15 cellular contexts compared by ENCODE assay signal in genomic region chr1:59045636-59046035, GRCh38.
DNase-seq lines count a peak whose midpoint lies in the region; ATAC-seq, FAIRE-seq and TF ChIP-seq lines count a peak whose summit lies in the region.
"Had no signal": no experiment of that assay in that cellular context is flagged by ENCODE, and none has a peak within 500 bp of the region (broad histone marks: within the 10 kb centered on the region; RNA-seq: fewer than 3 reads in every experiment).

No MANE protein-coding gene starts in this region.

- H2BK15ac ChIP-seq in IMR-90 (ENCODE audit: low read depth, low read length): 0 out of 3 replicates have a peak overlapping the region, but pooled peaks have one; percentile 7

- in situ Hi-C loops in IMR-90 (cut with MboI; ENCODE audit: low sequenced_read_pairs): no loop called here

- FAIRE-seq in GM19239 (lab: Jason Lieb, UNC) (peak; percentile 96), endothelial cell of umbilical vein (lab: Jason Lieb, UNC) (peak; percentile 49)
- FAIRE-seq: astrocyte, K562 had no signal

- no peak overlapping the region for H3K18ac ChIP-seq in IMR-90 (ENCODE audit: low read depth, low read length)

- H3K36me3 ChIP-seq in CD4-positive, alpha-beta memory T cell (ENCODE audit: insufficient read depth, low read length): no peaks in the 10 kb centered on the region
- H3K36me3 ChIP-seq in IMR-90 (ENCODE audit: control insufficient read depth, insufficient read depth, low read length): no peaks in the 10 kb centered on the region
- H3K36me3 ChIP-seq in endothelial cell of umbilical vein (ENCODE audit: control insufficient read depth in 2 of 2, extremely low read depth in 1 of 2, insufficient read depth in 2 of 2, low read length in 2 of 2): no peaks in the 10 kb centered on the region
- no peaks in the 10 kb centered on the region for H3K36me3 ChIP-seq in tibial artery

- no peak overlapping the region for H3K27ac ChIP-seq in CD4-positive, alpha-beta memory T cell (ENCODE audit: low read depth, low read length)
- H3K27ac ChIP-seq in IMR-90 (ENCODE audit: insufficient read depth, low read length): no peak overlapping the region
- H3K27ac ChIP-seq in endothelial cell of umbilical vein (ENCODE audit: insufficient read depth, low read depth, low read length): no peak overlapping the region
- H3K27ac ChIP-seq in tibial artery: no peak overlapping the region

- no peak overlapping the region for H3K9ac ChIP-seq in IMR-90 (ENCODE audit: low read depth, low read length)
- H3K9ac ChIP-seq in endothelial cell of umbilical vein (replicated peaks; ENCODE audit: extremely low read depth, insufficient read depth, low read length): no peak overlapping the region

- TF ChIP-seq RAD21 in IMR-90 (IDR thresholded peaks at IDR 0.05; ENCODE audit: low read length): no peak

- no peak overlapping the region for H4K5ac ChIP-seq in IMR-90 (ENCODE audit: low read depth, low read length)

- no peaks in the 10 kb centered on the region for H3K36me3 Mint-ChIP-seq in CD4-positive, alpha-beta memory T cell

- H2BK5ac ChIP-seq in IMR-90 (ENCODE audit: low read depth, low read length, poor library complexity, severe bottlenecking): no peak overlapping the region

- H3K4me1 ChIP-seq in CD4-positive, alpha-beta memory T cell (ENCODE audit: insufficient read depth, low read length): peaks cover 38% of the 10 kb centered on the region
- H3K4me1 ChIP-seq in IMR-90 (ENCODE audit: control insufficient read depth, insufficient read depth, low read length) (peaks cover 14% of the 10 kb centered on the region), endothelial cell of umbilical vein (ENCODE audit: control insufficient read depth, extremely low read depth, insufficient read depth, low read length) (no peaks in the 10 kb centered on the region), tibial artery (peaks cover 0 to 5% (median 0%) of the 10 kb centered on the region in 4 donors)

- peak overlapping the region; percentile 46 for H4K91ac ChIP-seq in IMR-90 (ENCODE audit: insufficient read depth, low read depth, low read length)

- no peaks in the 10 kb centered on the region for H3K79me2 ChIP-seq in endothelial cell of umbilical vein (ENCODE audit: control insufficient read depth, insufficient read depth, low read length)

- H3K27ac Mint-ChIP-seq in CD4-positive, alpha-beta memory T cell: peak overlapping the region; percentile 13 to 89 (median 83)
- H3K27ac Mint-ChIP-seq: progenitor cell of endocrine pancreas had no signal

- H3K4ac ChIP-seq in IMR-90 (ENCODE audit: low read depth, low read length): peak overlapping the region; percentile 49

- intact Hi-C loops in CD4-positive, alpha-beta memory T cell (cut with micrococcal nuclease): no loop called here
- intact Hi-C loops in IMR-90 (cut with micrococcal nuclease) (no loop called here), endothelial cell of umbilical vein (cut with micrococcal nuclease) (no loop called here), tibial artery (cut with DNase I; ENCODE audit: low total_unique reads) (no loop called here)

- H3K4me3 Mint-ChIP-seq in CD4-positive, alpha-beta memory T cell: peak overlapping the region in 6 of 8 donors; percentile 41 to 77 (median 61)

- CTCF ChIA-PET in CD4-positive, alpha-beta memory T cell (lab: Charles Lee; ENCODE audit: partially characterized antibody): interaction anchor here (0.5 to 1.5 kb wide), 2 partner anchors 104 to 195 kb away, joined by 3 to 4 read pairs; no protein-coding TSS in a partner anchor
- CTCF ChIA-PET in IMR-90 (lab: Yijun Ruan, JAX): no interaction called here
- CTCF ChIA-PET in endothelial cell of umbilical vein (lab: Charles Lee): no interaction called here

- peak overlapping the region; percentile 63; the same call in 1 of the 2 replicates for H2AK5ac ChIP-seq in IMR-90 (ENCODE audit: low read depth, low read length)

- TF ChIP-seq CTCF in IMR-90 (conservative IDR thresholded peaks at IDR 0.05; ENCODE audit: low read depth, low read length) (no peak), endothelial cell of umbilical vein (IDR thresholded peaks at IDR 0.05; ENCODE audit: extremely low read depth in 1 of 2, insufficient read depth in 1 of 2, low read depth in 1 of 2, low read length in 2 of 2) (no peak), tibial artery (IDR thresholded peaks at IDR 0.05) (no peak)

- H3K56ac ChIP-seq in IMR-90 (ENCODE audit: extremely low read depth, insufficient read depth, low read length): no peak overlapping the region

- H3K14ac ChIP-seq in IMR-90 (replicated peaks; ENCODE audit: low read depth, low read length): 0 out of 2 replicates have a peak overlapping the region, but pooled peaks have one; percentile 8

- H3K79me1 ChIP-seq in IMR-90 (ENCODE audit: low read depth in 1 of 2, low read length in 2 of 2): no peaks in the 10 kb centered on the region

- H3K9me1 ChIP-seq in IMR-90 (ENCODE audit: insufficient read depth, low read length) (peaks cover 10% of the 10 kb centered on the region), endothelial cell of umbilical vein (replicated peaks; ENCODE audit: control insufficient read depth, extremely low read depth, insufficient read depth, low read length) (no peaks in the 10 kb centered on the region)

- H4K20me1 ChIP-seq in IMR-90 (ENCODE audit: insufficient read depth, low read length): no peaks in the 10 kb centered on the region
- H4K20me1 ChIP-seq in endothelial cell of umbilical vein (replicated peaks; ENCODE audit: control insufficient read depth, extremely low read depth, insufficient read depth, low read length): no peaks in the 10 kb centered on the region

- no peak overlapping the region for H2AK9ac ChIP-seq in IMR-90 (replicated peaks; ENCODE audit: low read depth, low read length, poor library complexity)

- H3K9me3 Mint-ChIP-seq in CD4-positive, alpha-beta memory T cell: no peaks in the 10 kb centered on the region

- no peaks in the 10 kb centered on the region for H3K27me3 ChIP-seq in CD4-positive, alpha-beta memory T cell (ENCODE audit: insufficient read depth, low read length)
- H3K27me3 ChIP-seq in IMR-90 (ENCODE audit: control insufficient read depth, insufficient read depth, low read length) (no peaks in the 10 kb centered on the region), endothelial cell of umbilical vein (ENCODE audit: control insufficient read depth in 2 of 2, insufficient read depth in 2 of 2, low read length in 2 of 2) (no peaks in the 10 kb centered on the region), tibial artery (no peaks in the 10 kb centered on the region)

- no peaks in the 10 kb centered on the region for H3K9me3 ChIP-seq in CD4-positive, alpha-beta memory T cell (ENCODE audit: control insufficient read depth in 1 of 2, low read length in 2 of 2)
- H3K9me3 ChIP-seq in IMR-90 (ENCODE audit: control insufficient read depth, insufficient read depth, low read length) (no peaks in the 10 kb centered on the region), endothelial cell of umbilical vein (replicated peaks; ENCODE audit: control insufficient read depth, insufficient read depth, low read length) (no peaks in the 10 kb centered on the region), tibial artery (no peaks in the 10 kb centered on the region)

- peak overlapping the region; percentile 39; the same call in 1 of the 2 replicates for H2BK20ac ChIP-seq in IMR-90 (ENCODE audit: low read depth, low read length)

- ATAC-seq in IMR-90 (ENCODE audit: low read depth): no peak
- no peak for ATAC-seq in HG02884 (IDR thresholded peaks at IDR 0.05; ENCODE audit: unreplicated experiment)
- ATAC-seq: K562, left colon had no signal

- H2BK120ac ChIP-seq in IMR-90 (ENCODE audit: low read depth, low read length): peak overlapping the region; percentile 38; the same call in 1 of the 2 replicates

- 60% methylated on average over 2 of the region's 5 CpGs; no CpG with 5 or more reads in 1 of the 2 experiments for WGBS in IMR-90 (ENCODE audit: extremely low coverage in 2 of 2, insufficient read length in 1 of 2), 2 experiments

- H4K8ac ChIP-seq in IMR-90 (ENCODE audit: low read depth in 2 of 2, low read length in 2 of 2): no peak overlapping the region

- BruUV-seq in IMR-90 (replicated peaks; lab: Mats Ljungman, UMichigan): no TSS peak
- BruUV-seq in endothelial cell of umbilical vein (replicated peaks; lab: Mats Ljungman, UMichigan): no TSS peak

- POLR2A ChIA-PET in CD4-positive, alpha-beta memory T cell (lab: Charles Lee; ENCODE audit: partially characterized antibody): interaction anchor here (1.4 to 4.8 kb wide), 3 partner anchors 20 to 261 kb away, joined by 4 to 33 read pairs (median 6); partner anchors contain the start of gene JUN
- POLR2A ChIA-PET in IMR-90 (lab: Charles Lee; ENCODE audit: unreplicated experiment): no interaction called here
- POLR2A ChIA-PET in endothelial cell of umbilical vein (lab: Charles Lee): no interaction called here

- H3K4me3 ChIP-seq in CD4-positive, alpha-beta memory T cell (ENCODE audit: low read length in 2 of 2): no peak overlapping the region
- H3K4me3 ChIP-seq in IMR-90 (ENCODE audit: insufficient read depth, low read depth, low read length) (no peak overlapping the region), endothelial cell of umbilical vein (replicated peaks in 1 of 3; ENCODE audit: insufficient read depth in 1 of 3, low read depth in 1 of 3, low read length in 3 of 3) (no peak overlapping the region), tibial artery (no peak overlapping the region)
- H3K4me3 ChIP-seq: K562 had no signal

- dilution Hi-C loops in IMR-90 (cut with HindIII; ENCODE audit: low sequenced_read_pairs, unreplicated experiment) (no loop called here), endothelial cell of umbilical vein (cut with MboI; ENCODE audit: extremely low pct_ligation_motif_present, low sequenced_read_pairs) (no loop called here)

- no peaks in the 10 kb centered on the region for H3K27me3 Mint-ChIP-seq in CD4-positive, alpha-beta memory T cell

- H3K4me2 ChIP-seq in IMR-90 (ENCODE audit: low read depth, low read length) (no peak overlapping the region), endothelial cell of umbilical vein (ENCODE audit: insufficient read depth, low read length) (no peak overlapping the region)

- H3K4me1 Mint-ChIP-seq in CD4-positive, alpha-beta memory T cell: peaks cover 31 to 59% (median 40%) of the 10 kb centered on the region in 4 donors

- no peak overlapping the region for H3K23ac ChIP-seq in IMR-90 (ENCODE audit: low read depth, low read length)

- no peak for TF ChIP-seq POLR2A in IMR-90 (IDR thresholded peaks at IDR 0.05; ENCODE audit: low read depth, low read length)
- TF ChIP-seq POLR2A in endothelial cell of umbilical vein (IDR thresholded peaks at IDR 0.05; ENCODE audit: low read depth, low read length): no peak

- H2AFZ ChIP-seq in IMR-90 (replicated peaks; ENCODE audit: low read length, poor library complexity) (no peak overlapping the region), endothelial cell of umbilical vein (ENCODE audit: low read depth, low read length) (no peak overlapping the region)

- no peak for DNase-seq in CD4-positive, alpha-beta memory T cell
- DNase-seq in GM19239 (ENCODE audit: insufficient read length, low spot score): no peak
- DNase-seq in IMR-90: no peak
- DNase-seq in endothelial cell of umbilical vein (ENCODE audit: low read depth, low spot score): no peak
- DNase-seq in NCI-H2107 treated with DMSO at 0.1 percent for 48 hours (lab: John Stamatoyannopoulos, UW; ENCODE audit: unreplicated experiment): no peak
- no peak for DNase-seq in tibial artery
- DNase-seq in D341Med (ENCODE audit: low spot score): no peak
- DNase-seq: dermis blood vessel endothelial cell; left colon; NCI-H1048; stimulated activated CD4-positive, alpha-beta T cell treated with anti-CD3 and anti-CD28 coated beads, Interleukin-15, amount 100 ng/mL, for 24 hours had no signal
